In the genomic region with DNA sequence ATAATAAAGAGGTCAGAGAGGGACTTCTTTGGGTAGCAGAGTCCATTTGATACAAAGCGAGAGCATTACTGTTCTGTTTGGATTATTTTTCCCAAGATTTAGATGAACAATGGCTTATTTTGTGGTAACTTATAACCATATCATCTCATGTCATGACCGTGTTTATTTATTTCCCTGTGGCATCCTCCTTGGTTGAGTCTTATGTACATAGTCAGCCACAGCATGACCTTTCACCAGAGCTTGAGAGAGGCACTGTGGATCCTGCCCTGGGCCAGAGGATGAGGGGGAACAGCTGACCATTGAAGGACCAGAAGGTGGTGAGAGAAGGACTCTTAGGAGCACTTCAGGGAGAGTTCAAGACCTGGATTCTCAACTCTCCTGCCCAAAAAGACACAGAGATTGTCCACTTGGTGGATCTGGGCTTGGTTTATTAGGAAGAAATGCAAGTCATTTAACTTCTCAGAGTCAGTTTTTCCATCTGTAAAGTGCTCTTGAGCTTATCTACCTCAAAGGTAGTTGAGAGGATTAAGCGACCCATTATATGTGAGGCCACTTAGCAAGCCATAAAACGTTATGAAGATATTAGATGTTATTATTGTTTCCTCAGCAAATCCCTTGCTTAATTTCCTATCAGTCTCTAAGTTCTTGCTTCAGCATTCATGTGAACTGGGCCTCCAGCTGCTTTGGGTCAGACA, we compare ENCODE assay signal across 21 cellular contexts. TPM values are rescaled to one million over a fixed set of nuclear protein-coding genes. Genes with fewer than 3 reads are reported as not detected.
DNase-seq lines count a peak whose midpoint lies in the region; ATAC-seq, FAIRE-seq and TF ChIP-seq lines count a peak whose summit lies in the region.
"Had no signal": no experiment of that assay in that cellular context is flagged by ENCODE, and none has a peak within 500 bp of the region (broad histone marks: within the 10 kb centered on the region; RNA-seq: fewer than 3 reads in every experiment).

No MANE protein-coding gene starts in this region.

- TF ChIP-seq EP300 in HepG2 (IDR thresholded peaks at IDR 0.05; ENCODE audit: low read depth in 2 of 2, low read length in 2 of 2) (no peak), HepG2 (CRISPR knock-in tag; IDR thresholded peaks at IDR 0.05; ENCODE audit: borderline replicate concordance) (no peak)

- H3K9me3 ChIP-seq in HepG2 (ENCODE audit: low read length), result no peaks in the 10 kb centered on the region
- no peaks in the 10 kb centered on the region for H3K9me3 ChIP-seq in right lobe of liver
- no peaks in the 10 kb centered on the region for H3K9me3 ChIP-seq in SU-DHL-6 (ENCODE audit: insufficient read depth, low read length)
- H3K9me3 ChIP-seq in mesenchymal stem cell (ENCODE audit: control insufficient read depth, low read length), result no peaks in the 10 kb centered on the region
- no peaks in the 10 kb centered on the region for H3K9me3 ChIP-seq in CD4-positive, alpha-beta T cell (ENCODE audit: control insufficient read depth, low read length)
- no peaks in the 10 kb centered on the region for H3K9me3 ChIP-seq in psoas muscle
- H3K9me3 ChIP-seq: BLaER1 had no signal

- no peak overlapping the region for H3K4me2 ChIP-seq in HepG2 (ENCODE audit: low read depth, low read length)
- H3K4me2 ChIP-seq in SU-DHL-6 (ENCODE audit: low read depth, low read length, poor library complexity, severe bottlenecking), result no peak overlapping the region
- no peak overlapping the region for H3K4me2 ChIP-seq in mesenchymal stem cell (ENCODE audit: low read length, poor library complexity, severe bottlenecking)
- H3K4me2 ChIP-seq: BLaER1, KMS-11 had no signal

- H2BK12ac ChIP-seq in mesenchymal stem cell (ENCODE audit: low read length in 2 of 2), result no peak overlapping the region

- H4K91ac ChIP-seq in mesenchymal stem cell (ENCODE audit: low read length), result no peak overlapping the region

- H3K9ac ChIP-seq in HepG2 (ENCODE audit: insufficient read depth, low read depth, low read length) (no peak overlapping the region), SU-DHL-6 (ENCODE audit: low read length) (no peak overlapping the region), mesenchymal stem cell (ENCODE audit: low read length) (no peak overlapping the region)
- H3K9ac ChIP-seq: BLaER1, KMS-11 had no signal

- H4K8ac ChIP-seq in mesenchymal stem cell (ENCODE audit: low read length), result no peak overlapping the region

- peaks cover 15% of the 10 kb centered on the region for H3K79me1 ChIP-seq in mesenchymal stem cell (replicated peaks; ENCODE audit: low read length, poor library complexity, severe bottlenecking)

- no peaks in the 10 kb centered on the region for H3K9me2 ChIP-seq in SU-DHL-6 (replicated peaks; ENCODE audit: insufficient read depth, low read length)

- H3K79me2 ChIP-seq in HepG2 (ENCODE audit: insufficient read depth, low read length) (no peaks in the 10 kb centered on the region), SU-DHL-6 (ENCODE audit: insufficient read depth, low read length) (no peaks in the 10 kb centered on the region)

- no peak overlapping the region for H3K4me3 ChIP-seq in HepG2 (replicated peaks in 1 of 3; ENCODE audit: insufficient read depth in 1 of 3, low read depth in 2 of 3, low read length in 3 of 3)
- H3K4me3 ChIP-seq in right lobe of liver, result no peak overlapping the region
- no peak overlapping the region for H3K4me3 ChIP-seq in SU-DHL-6 (ENCODE audit: insufficient read depth, low read length, poor library complexity, severe bottlenecking)
- no peak overlapping the region for H3K4me3 ChIP-seq in mesenchymal stem cell (ENCODE audit: insufficient read depth in 1 of 2, low read depth in 1 of 2, low read length in 2 of 2)
- H3K4me3 ChIP-seq in psoas muscle, result no peak overlapping the region
- H3K4me3 ChIP-seq: BLaER1 had no signal

- peak; percentile 5 for DNase-seq in HepG2 (ENCODE audit: low spot score)
- DNase-seq in right lobe of liver, result no peak
- peak; percentile 6 for DNase-seq in LHCN-M2 (ENCODE audit: low read depth)
- DNase-seq in mesenchymal stem cell, result peak; percentile 5
- DNase-seq in CD4-positive, alpha-beta T cell, result no peak
- DNase-seq in psoas muscle, result no peak
- no peak for DNase-seq in COLO829 (ENCODE audit: low spot score)
- DNase-seq: 8988T; CD8-positive, alpha-beta T cell; COR-L47; DMS 273 treated with DMSO at 0.1 percent for 48 hours; DMS79; GF-D8; GOT3; H9 had no signal

- H3K36me3 Mint-ChIP-seq in CD4-positive, alpha-beta T cell (ENCODE audit: low read depth), result no peaks in the 10 kb centered on the region
- H3K36me3 Mint-ChIP-seq: CD14-positive monocyte; CD8-positive, alpha-beta T cell had no signal

- H3K4me1 Mint-ChIP-seq in CD4-positive, alpha-beta T cell (ENCODE audit: low read depth), result no peaks in the 10 kb centered on the region

- H4K20me1 ChIP-seq in HepG2 (ENCODE audit: insufficient read depth, low read length) (no peaks in the 10 kb centered on the region), SU-DHL-6 (ENCODE audit: low read depth, low read length) (no peaks in the 10 kb centered on the region)
- H4K20me1 ChIP-seq: BLaER1 had no signal

- no peak overlapping the region for H2BK15ac ChIP-seq in mesenchymal stem cell (ENCODE audit: low read depth, poor library complexity, severe bottlenecking)

- no peak overlapping the region for H3K14ac ChIP-seq in mesenchymal stem cell (ENCODE audit: low read length in 2 of 2)

- POLR2A ChIA-PET in HepG2 (lab: Yijun Ruan, JAX), result no interaction called here
- POLR2A ChIA-PET in CD4-positive, alpha-beta T cell (lab: Charles Lee), result no interaction called here

- H2BK5ac ChIP-seq in mesenchymal stem cell (ENCODE audit: low read depth, low read length, poor library complexity, severe bottlenecking), result no peak overlapping the region

- no TSS peak for BruUV-seq in HepG2 (replicated peaks; lab: Mats Ljungman, UMichigan)

- H3K18ac ChIP-seq in mesenchymal stem cell (ENCODE audit: low read depth in 1 of 2, low read length in 2 of 2), result no peak overlapping the region

- H3K27ac Mint-ChIP-seq in CD4-positive, alpha-beta T cell, result no peak overlapping the region
- H3K27ac Mint-ChIP-seq: CD14-positive monocyte; CD8-positive, alpha-beta T cell; H9 had no signal

- no peak overlapping the region for H2BK120ac ChIP-seq in mesenchymal stem cell (ENCODE audit: low read depth, low read length)

- no peak overlapping the region for H3K4ac ChIP-seq in mesenchymal stem cell (ENCODE audit: low read depth in 1 of 2, low read length in 2 of 2)

- TF ChIP-seq RAD21 in HepG2 (CRISPR knock-in tag; IDR thresholded peaks at IDR 0.05), result no peak

- no peaks in the 10 kb centered on the region for H3F3A ChIP-seq in SU-DHL-6 (ENCODE audit: insufficient read depth)

- intact Hi-C loops in HepG2 (cut with micrococcal nuclease; ENCODE audit: unreplicated experiment), result no loop called here
- intact Hi-C loops in right lobe of liver (cut with DNase I), result no loop called here
- intact Hi-C loops in CD4-positive, alpha-beta T cell (cut with DNase I, micrococcal nuclease), result no loop called here
- intact Hi-C loops in psoas muscle (cut with DNase I), result no loop called here

- FAIRE-seq in HepG2 (lab: Jason Lieb, UNC), result no peak
- FAIRE-seq: HTR-8/SVneo had no signal

- TF ChIP-seq POLR2A in HepG2 (IDR thresholded peaks at IDR 0.05; ENCODE audit: insufficient read depth in 1 of 2, low read depth in 2 of 2, low read length in 2 of 2) (no peak), right lobe of liver (IDR thresholded peaks at IDR 0.05) (no peak)

- no peak overlapping the region for H3K4me3 Mint-ChIP-seq in CD4-positive, alpha-beta T cell
- H3K4me3 Mint-ChIP-seq: CD14-positive monocyte; CD8-positive, alpha-beta T cell; H9 had no signal

- in situ Hi-C loops in HepG2 (cut with HindIII; ENCODE audit: extremely low pct_ligation_motif_present, low pct_unique_long_range_greater_than_20kb), result no loop called here

- CTCF ChIA-PET in HepG2 (lab: Yijun Ruan, JAX; ENCODE audit: low intra/inter-chr PET ratio, low total read pairs), result interaction anchor here (0.5 kb wide), 1 partner anchor 350 kb away, joined by 3 read pairs; no protein-coding TSS in a partner anchor
- CTCF ChIA-PET in CD4-positive, alpha-beta T cell (lab: Charles Lee), result interaction anchor here (1.4 kb wide), 1 partner anchor 9 kb away, joined by 4 read pairs; no protein-coding TSS in a partner anchor

- TF ChIP-seq CTCF in HepG2 (CRISPR knock-in tag; IDR thresholded peaks at IDR 0.05) (no peak), right lobe of liver (IDR thresholded peaks at IDR 0.05) (no peak), SU-DHL-6 (IDR thresholded peaks at IDR 0.05; ENCODE audit: insufficient read depth, low read length, poor library complexity, severe bottlenecking) (no peak), psoas muscle (IDR thresholded peaks at IDR 0.05) (no peak)
- no peak for TF ChIP-seq CTCF in CD4-positive, alpha-beta T cell (IDR thresholded peaks at IDR 0.05)

- no peaks in the 10 kb centered on the region for H3K9me3 Mint-ChIP-seq in CD4-positive, alpha-beta T cell
- H3K9me3 Mint-ChIP-seq: CD14-positive monocyte; CD8-positive, alpha-beta T cell; H9 had no signal

- no peaks in the 10 kb centered on the region for H3K27me3 Mint-ChIP-seq in CD4-positive, alpha-beta T cell

- no peak overlapping the region for H3K23ac ChIP-seq in mesenchymal stem cell (ENCODE audit: low read length in 2 of 2)

- WGBS in HepG2 (ENCODE audit: low lambda C conversion rate), result 88% methylated on average over 4 of the region's 4 CpGs
- WGBS in right lobe of liver (ENCODE audit: insufficient coverage, low coverage, low lambda C conversion rate, missing lambda C conversion rate), result 82% methylated on average over 4 of the region's 4 CpGs
- WGBS in mesenchymal stem cell, result 91% methylated on average over 3 of the region's 4 CpGs
- 86 to 96% (median 94%) methylated on average over 4 of the region's 4 CpGs for WGBS in psoas muscle, 3 donors

- H3K36me3 ChIP-seq in HepG2 (replicated peaks in 1 of 2; ENCODE audit: control insufficient read depth in 1 of 2, insufficient read depth in 2 of 2, low read length in 2 of 2) (no peaks in the 10 kb centered on the region), right lobe of liver (no peaks in the 10 kb centered on the region), SU-DHL-6 (ENCODE audit: low read length) (no peaks in the 10 kb centered on the region), mesenchymal stem cell (ENCODE audit: control insufficient read depth in 1 of 2, insufficient read depth in 2 of 2, low read depth in 1 of 2, low read length in 2 of 2) (peaks cover 0 to 3% of the 10 kb centered on the region in 2 experiments), psoas muscle (ENCODE audit: insufficient read depth in 1 of 2, low read depth in 1 of 2) (no peaks in the 10 kb centered on the region)
- H3K36me3 ChIP-seq: BLaER1 had no signal

- H3K27me3 ChIP-seq in HepG2 (ENCODE audit: control insufficient read depth in 1 of 2, insufficient read depth in 2 of 2, low read length in 2 of 2), result no peaks in the 10 kb centered on the region; a peak in 1 of 5 replicates
- H3K27me3 ChIP-seq in right lobe of liver, result no peaks in the 10 kb centered on the region
- H3K27me3 ChIP-seq in SU-DHL-6 (ENCODE audit: low read length), result no peaks in the 10 kb centered on the region
- H3K27me3 ChIP-seq in mesenchymal stem cell (ENCODE audit: control insufficient read depth in 1 of 2, insufficient read depth in 1 of 2, low read length in 2 of 2), result no peaks in the 10 kb centered on the region
- no peaks in the 10 kb centered on the region for H3K27me3 ChIP-seq in CD4-positive, alpha-beta T cell (ENCODE audit: control insufficient read depth, insufficient read depth, low read length)
- no peaks in the 10 kb centered on the region for H3K27me3 ChIP-seq in psoas muscle (ENCODE audit: insufficient read depth in 3 of 3, low read length in 2 of 3)
- H3K27me3 ChIP-seq: BLaER1 had no signal

- H3K4me1 ChIP-seq in HepG2 (ENCODE audit: insufficient read depth, low read length) (peaks cover 10% of the 10 kb centered on the region), right lobe of liver (peaks cover 0 to 10% (median 3%) of the 10 kb centered on the region in 4 donors), mesenchymal stem cell (ENCODE audit: control insufficient read depth, insufficient read depth, low read depth, low read length) (no peaks in the 10 kb centered on the region), psoas muscle (no peaks in the 10 kb centered on the region)
- H3K4me1 ChIP-seq: BLaER1 had no signal

- no peak overlapping the region for H3K27ac ChIP-seq in HepG2 (ENCODE audit: extremely low read length, insufficient read depth, low read length)
- no peak overlapping the region for H3K27ac ChIP-seq in right lobe of liver
- no peak overlapping the region for H3K27ac ChIP-seq in SU-DHL-6 (ENCODE audit: low read depth, low read length)
- no peak overlapping the region for H3K27ac ChIP-seq in mesenchymal stem cell (ENCODE audit: low read length, poor library complexity, severe bottlenecking)
- no peak overlapping the region for H3K27ac ChIP-seq in CD4-positive, alpha-beta T cell (ENCODE audit: low read depth, low read length)
- H3K27ac ChIP-seq in psoas muscle, result no peak overlapping the region
- H3K27ac ChIP-seq: BLaER1, KMS-11 had no signal

- no peak overlapping the region for H2AK5ac ChIP-seq in mesenchymal stem cell (ENCODE audit: low read length, severe bottlenecking)

- ATAC-seq in HepG2, result no peak
- no peak for ATAC-seq in right lobe of liver
- ATAC-seq in CD4-positive, alpha-beta T cell (ENCODE audit: poor library complexity), result no peak
- ATAC-seq in psoas muscle, result no peak
- ATAC-seq: CD8-positive, alpha-beta T cell had no signal

- H2AFZ ChIP-seq in HepG2 (ENCODE audit: low read length) (no peak overlapping the region), SU-DHL-6 (ENCODE audit: low read depth, low read length, severe bottlenecking) (peak overlapping the region; percentile 21), mesenchymal stem cell (ENCODE audit: low read depth, low read length) (no peak overlapping the region)

RNA-seq across cellular contexts. Expression of gene PPIC, which starts 51.4 kb away (rescaled TPM):
- total RNA-seq in HepG2 (2016; rRNA removed; fragmentation: Illumina TruSeq; extraction: Trizol) (9.9 and 17.2 TPM in 2 replicates), right lobe of liver (10 to 100 TPM in 5 of 6 experiments, 1 to 10 TPM in 1; 9.7 to 21.7 (median 16.9) TPM), LHCN-M2 (2014; rRNA removed) (17.2 and 20.3 TPM in 2 replicates), psoas muscle (10 to 100 TPM; 13.7 to 27.4 (median 16.5) TPM)
- 3.5 and 5.4 TPM in 2 replicates for total RNA-seq in HepG2 (2016; cell fraction: cytosol; rRNA removed; fragmentation: Illumina TruSeq; extraction: Trizol; ENCODE audit: low read depth)
- 11.5 and 18.9 TPM in 2 replicates for total RNA-seq in HepG2 (2016; cell fraction: insoluble cytoplasmic fraction; rRNA removed; fragmentation: Illumina TruSeq; extraction: Trizol)
- 6.8 and 8.3 TPM in 2 replicates for total RNA-seq in HepG2 (2016; cell fraction: membrane; rRNA removed; fragmentation: Illumina TruSeq; extraction: Trizol)
- total RNA-seq in HepG2 (2016; cell fraction: nucleus; rRNA removed; fragmentation: Illumina TruSeq; extraction: Trizol), result 17.3 and 18.0 TPM in 2 replicates
- polyA plus RNA-seq in HepG2 (2011; rRNA removed) (5.1 and 6.2 TPM in 2 replicates), psoas muscle (10 to 100 TPM; 23.7 to 36.5 (median 25.0) TPM)
- polyA plus RNA-seq in HepG2 (2011; cell fraction: cytosol; rRNA removed), result 5.1 and 6.5 TPM in 2 replicates
- 3.0 and 3.7 TPM in 2 replicates for polyA plus RNA-seq in HepG2 (2011; cell fraction: nucleus; rRNA removed)
- polyA plus RNA-seq in HepG2 (2012), result 2.9 and 6.8 TPM in 2 replicates
- 5.5 and 6.1 TPM in 2 replicates for polyA plus RNA-seq in HepG2 (2016; cell fraction: cytosol; fragmentation: Illumina TruSeq; extraction: Trizol; ENCODE audit: low read depth)
- 15.8 and 17.1 TPM in 2 replicates for polyA plus RNA-seq in HepG2 (2016; cell fraction: insoluble cytoplasmic fraction; fragmentation: Illumina TruSeq; extraction: Trizol; ENCODE audit: low read depth)
- 8.5 and 8.7 TPM in 2 replicates for polyA plus RNA-seq in HepG2 (2016; cell fraction: membrane; fragmentation: Illumina TruSeq; extraction: Trizol; ENCODE audit: low read depth)
- 38.3 and 40.5 TPM in 2 replicates for polyA plus RNA-seq in HepG2 (2016; cell fraction: nucleus; fragmentation: Illumina TruSeq; extraction: Trizol; ENCODE audit: insufficient read depth, low read depth)
- 10.9 and 34.0 TPM in 2 replicates for polyA minus RNA-seq in HepG2 (2011; rRNA and poly(A)+ RNA removed; ENCODE audit: low replicate concordance)
- 3.0 and 3.1 TPM in 2 replicates for polyA minus RNA-seq in HepG2 (2011; cell fraction: cytosol; rRNA and poly(A)+ RNA removed)
- 3.3 and 4.0 TPM in 2 replicates for polyA minus RNA-seq in HepG2 (2011; cell fraction: nucleus; rRNA and poly(A)+ RNA removed)
- polyA plus RNA-seq in LHCN-M2 (2012), result 29.0 TPM
- 51.4 TPM for polyA plus RNA-seq in mesenchymal stem cell (2013, experiment 1 of 2)
- polyA plus RNA-seq in mesenchymal stem cell (2013, experiment 2 of 2), result 54.3 TPM
- not detected for total RNA-seq in CD4-positive, alpha-beta T cell
- total RNA-seq: A673; CD8-positive, alpha-beta T cell had no signal
- polyA plus RNA-seq: CD14-positive monocyte had no signal

Comparison
In these comparisons a context has a peak if more than half of its experiments do, and no peak if none do; other contexts are left out.
1. DNase-seq: peak in HepG2 (single experiment), LHCN-M2 (single experiment) and mesenchymal stem cell (single experiment); none in right lobe of liver (0 of 3), CD4-positive, alpha-beta T cell (0 of 10), psoas muscle (0 of 2) and COLO829 (single experiment).
2. RNA of gene PPIC, which starts 51.4 kb away (total RNA-seq): 9.7 to 21.7 TPM in right lobe of liver, 17.2 to 20.3 TPM in LHCN-M2, 3.5 to 18.9 TPM in HepG2 and 13.7 to 27.4 TPM in psoas muscle; not detected in CD4-positive, alpha-beta T cell; every median in the first group is over 4 times any median in the second.